11 cellular contexts compared by ENCODE assay signal in the genomic region with DNA sequence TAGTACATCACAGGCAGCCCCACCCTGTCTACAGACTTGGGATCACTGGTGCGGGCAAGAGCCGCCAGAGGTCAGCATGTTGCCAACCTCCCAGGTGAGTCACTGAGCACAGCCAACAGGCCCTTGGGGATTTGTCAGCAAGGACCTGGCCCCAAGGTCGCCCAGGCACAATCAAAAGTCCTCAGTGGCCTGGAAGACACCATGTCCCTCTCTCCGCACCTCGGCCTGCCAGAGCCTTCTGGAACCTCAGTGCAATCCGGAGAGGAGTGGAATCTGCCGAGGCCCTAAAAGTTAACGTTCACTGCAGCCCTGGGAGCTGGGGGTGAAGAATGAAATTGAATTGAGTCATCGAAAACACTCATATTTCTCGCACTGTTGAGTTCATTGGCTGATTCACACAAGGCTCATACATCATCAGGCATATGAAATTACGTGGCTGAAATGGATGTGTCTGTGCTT.
DNase-seq lines count a peak whose midpoint lies in the region; ATAC-seq and TF ChIP-seq lines count a peak whose summit lies in the region.
"Had no signal": no experiment of that assay in that cellular context is flagged by ENCODE, and none has a peak within 500 bp of the region (broad histone marks: within the 10 kb centered on the region; RNA-seq: fewer than 3 reads in every experiment).

No MANE protein-coding gene starts in this region.

- no TSS peak for BruUV-seq in MCF 10A (replicated peaks; lab: Mats Ljungman, UMichigan)

- H3K4me3 ChIP-seq in breast epithelium: no peak overlapping the region
- H3K4me3 ChIP-seq in CD4-positive, alpha-beta memory T cell (ENCODE audit: low read length in 2 of 2): no peak overlapping the region

- TF ChIP-seq CTCF in MCF 10A (IDR thresholded peaks at IDR 0.05; ENCODE audit: unreplicated experiment): peak; percentile 43
- no peak for TF ChIP-seq CTCF in breast epithelium (IDR thresholded peaks at IDR 0.05)
- TF ChIP-seq CTCF in foreskin keratinocyte (conservative IDR thresholded peaks at IDR 0.05): peak; percentile 56

- peak overlapping the region; percentile 39 for H3K27ac Mint-ChIP-seq in MCF 10A (ENCODE audit: low read depth, unreplicated experiment)
- H3K27ac Mint-ChIP-seq in activated naive CD4-positive, alpha-beta T cell treated with anti-CD3 and anti-CD28 coated beads, Interleukin-2, amount 10 ng/mL, durations not matched to agents 7 days and 5 days: no peak overlapping the region
- no peak overlapping the region for H3K27ac Mint-ChIP-seq in CD4-positive, alpha-beta memory T cell
- H3K27ac Mint-ChIP-seq: type B pancreatic cell had no signal

- peaks cover 0 to 7% of the 10 kb centered on the region in 2 donors for H3K9me3 ChIP-seq in breast epithelium
- H3K9me3 ChIP-seq in CD4-positive, alpha-beta memory T cell (ENCODE audit: control insufficient read depth in 1 of 2, low read length in 2 of 2): no peaks in the 10 kb centered on the region

- ATAC-seq in foreskin keratinocyte: peak; percentile 90
- ATAC-seq in HG03108 (IDR thresholded peaks at IDR 0.05; ENCODE audit: unreplicated experiment): no peak

- H3K4me1 ChIP-seq in breast epithelium: no peaks in the 10 kb centered on the region
- H3K4me1 ChIP-seq in foreskin keratinocyte: no peaks in the 10 kb centered on the region
- H3K4me1 ChIP-seq in CD4-positive, alpha-beta memory T cell (ENCODE audit: insufficient read depth, low read length): peaks cover 3% of the 10 kb centered on the region

- CTCF ChIA-PET in MCF 10A (lab: Yijun Ruan, JAX): interaction anchor here (0.6 to 6.0 kb wide), 13 partner anchors 12 to 988 kb away, joined by 3 to 53 read pairs (median 5); no protein-coding TSS in a partner anchor
- CTCF ChIA-PET in activated naive CD4-positive, alpha-beta T cell treated with anti-CD3 and anti-CD28 coated beads, Interleukin-2, amount 10 ng/mL, durations not matched to agents 7 days and 5 days (lab: Charles Lee): interaction anchor here (0.7 to 1.7 kb wide), 2 partner anchors 12 to 91 kb away, joined by 3 to 5 read pairs; no protein-coding TSS in a partner anchor
- CTCF ChIA-PET in CD4-positive, alpha-beta memory T cell (lab: Charles Lee; ENCODE audit: partially characterized antibody): no interaction called here

- intact Hi-C loops in MCF 10A (cut with micrococcal nuclease) (loop anchor here (1.0 to 5.0 kb wide), 2 partner anchors 202 to 738 kb away; no protein-coding TSS in a partner anchor), breast epithelium (cut with DNase I; ENCODE audit: low total_unique reads) (no loop called here)
- intact Hi-C loops in CD4-positive, alpha-beta memory T cell (cut with micrococcal nuclease): no loop called here

- no peaks in the 10 kb centered on the region for H3K36me3 ChIP-seq in breast epithelium
- no peaks in the 10 kb centered on the region for H3K36me3 ChIP-seq in CD4-positive, alpha-beta memory T cell (ENCODE audit: insufficient read depth, low read length)

- H3K27ac ChIP-seq in breast epithelium (no peak overlapping the region), foreskin keratinocyte (no peak overlapping the region)
- no peak overlapping the region for H3K27ac ChIP-seq in CD4-positive, alpha-beta memory T cell (ENCODE audit: low read depth, low read length)

- H3K27me3 ChIP-seq in breast epithelium (peaks cover 0 to 24% of the 10 kb centered on the region in 2 donors), foreskin keratinocyte (no peaks in the 10 kb centered on the region)
- no peaks in the 10 kb centered on the region for H3K27me3 ChIP-seq in CD4-positive, alpha-beta memory T cell (ENCODE audit: insufficient read depth, low read length)

- H3K9me3 Mint-ChIP-seq in MCF 10A (ENCODE audit: unreplicated experiment): no peaks in the 10 kb centered on the region
- no peaks in the 10 kb centered on the region for H3K9me3 Mint-ChIP-seq in activated naive CD4-positive, alpha-beta T cell treated with anti-CD3 and anti-CD28 coated beads, Interleukin-2, amount 10 ng/mL, durations not matched to agents 7 days and 5 days
- peaks cover 0 to 3% (median 0%) of the 10 kb centered on the region in 8 donors for H3K9me3 Mint-ChIP-seq in CD4-positive, alpha-beta memory T cell
- H3K9me3 Mint-ChIP-seq: type B pancreatic cell had no signal

- H3K27me3 Mint-ChIP-seq in MCF 10A (ENCODE audit: insufficient read depth, unreplicated experiment): peaks cover 1% of the 10 kb centered on the region
- peaks cover 49% of the 10 kb centered on the region for H3K27me3 Mint-ChIP-seq in activated naive CD4-positive, alpha-beta T cell treated with anti-CD3 and anti-CD28 coated beads, Interleukin-2, amount 10 ng/mL, durations not matched to agents 7 days and 5 days
- peaks cover 6 to 10% of the 10 kb centered on the region in 2 donors for H3K27me3 Mint-ChIP-seq in CD4-positive, alpha-beta memory T cell

- DNase-seq in MCF 10A (ENCODE audit: unreplicated experiment): peak; percentile 84
- DNase-seq in breast epithelium (ENCODE audit: low spot score in 2 of 2): no peak
- DNase-seq in SK-MEL-5 (ENCODE audit: low read depth, low spot score): peak; percentile 18
- peak; percentile 32 to 87 for DNase-seq in foreskin keratinocyte
- no peak for DNase-seq in activated naive CD4-positive, alpha-beta T cell treated with Interleukin-2 at 50 U/mL for 16 hours
- DNase-seq in activated naive CD4-positive, alpha-beta T cell treated with anti-CD3 and anti-CD28 coated beads, Interleukin-2, amount 10 ng/mL, durations not matched to agents 7 days and 5 days: no peak
- DNase-seq in CD4-positive, alpha-beta memory T cell: no peak
- DNase-seq: C1 segment of cervical spinal cord, retina had no signal

- in situ Hi-C loops in SK-MEL-5 (cut with HindIII; ENCODE audit: low pct_unique_long_range_greater_than_20kb, low sequenced_read_pairs): no loop called here

- H3K4me1 Mint-ChIP-seq in MCF 10A (ENCODE audit: insufficient read depth, unreplicated experiment): peaks cover 8% of the 10 kb centered on the region
- H3K4me1 Mint-ChIP-seq in activated naive CD4-positive, alpha-beta T cell treated with anti-CD3 and anti-CD28 coated beads, Interleukin-2, amount 10 ng/mL, durations not matched to agents 7 days and 5 days: peaks cover 7% of the 10 kb centered on the region
- H3K4me1 Mint-ChIP-seq in CD4-positive, alpha-beta memory T cell: peaks cover 3 to 16% (median 4%) of the 10 kb centered on the region in 4 donors

- H3K4me3 Mint-ChIP-seq in MCF 10A (ENCODE audit: unreplicated experiment): peak overlapping the region; percentile 19
- no peak overlapping the region for H3K4me3 Mint-ChIP-seq in activated naive CD4-positive, alpha-beta T cell treated with anti-CD3 and anti-CD28 coated beads, Interleukin-2, amount 10 ng/mL, durations not matched to agents 7 days and 5 days
- no peak overlapping the region for H3K4me3 Mint-ChIP-seq in CD4-positive, alpha-beta memory T cell
- H3K4me3 Mint-ChIP-seq: type B pancreatic cell had no signal

- TF ChIP-seq POLR2A in breast epithelium (IDR thresholded peaks at IDR 0.05): no peak

- H3K36me3 Mint-ChIP-seq in MCF 10A (ENCODE audit: insufficient read depth, unreplicated experiment): no peaks in the 10 kb centered on the region
- no peaks in the 10 kb centered on the region for H3K36me3 Mint-ChIP-seq in activated naive CD4-positive, alpha-beta T cell treated with anti-CD3 and anti-CD28 coated beads, Interleukin-2, amount 10 ng/mL, durations not matched to agents 7 days and 5 days
- no peaks in the 10 kb centered on the region for H3K36me3 Mint-ChIP-seq in CD4-positive, alpha-beta memory T cell
- H3K36me3 Mint-ChIP-seq: type B pancreatic cell had no signal

- POLR2A ChIA-PET in MCF 10A (lab: Yijun Ruan, JAX): interaction anchor here (0.6 to 1.8 kb wide), 6 partner anchors 9 to 884 kb away, joined by 3 read pairs; no protein-coding TSS in a partner anchor
- POLR2A ChIA-PET in CD4-positive, alpha-beta memory T cell (lab: Charles Lee; ENCODE audit: partially characterized antibody): no interaction called here

Comparison
In these comparisons a context has a peak if more than half of its experiments do, and no peak if none do; other contexts are left out.
1. DNase-seq: peak in MCF 10A (single experiment), SK-MEL-5 (single experiment) and foreskin keratinocyte (2 of 2); none in breast epithelium (0 of 2), activated naive CD4-positive, alpha-beta T cell treated with Interleukin-2 at 50 U/mL for 16 hours (single experiment), activated naive CD4-positive, alpha-beta T cell treated with anti-CD3 and anti-CD28 coated beads, Interleukin-2, amount 10 ng/mL, durations not matched to agents 7 days and 5 days (single experiment) and CD4-positive, alpha-beta memory T cell (0 of 5).
2. CTCF ChIP-seq: peak in MCF 10A (single experiment) and foreskin keratinocyte (single experiment); none in breast epithelium (0 of 3).